In the genomic region with DNA sequence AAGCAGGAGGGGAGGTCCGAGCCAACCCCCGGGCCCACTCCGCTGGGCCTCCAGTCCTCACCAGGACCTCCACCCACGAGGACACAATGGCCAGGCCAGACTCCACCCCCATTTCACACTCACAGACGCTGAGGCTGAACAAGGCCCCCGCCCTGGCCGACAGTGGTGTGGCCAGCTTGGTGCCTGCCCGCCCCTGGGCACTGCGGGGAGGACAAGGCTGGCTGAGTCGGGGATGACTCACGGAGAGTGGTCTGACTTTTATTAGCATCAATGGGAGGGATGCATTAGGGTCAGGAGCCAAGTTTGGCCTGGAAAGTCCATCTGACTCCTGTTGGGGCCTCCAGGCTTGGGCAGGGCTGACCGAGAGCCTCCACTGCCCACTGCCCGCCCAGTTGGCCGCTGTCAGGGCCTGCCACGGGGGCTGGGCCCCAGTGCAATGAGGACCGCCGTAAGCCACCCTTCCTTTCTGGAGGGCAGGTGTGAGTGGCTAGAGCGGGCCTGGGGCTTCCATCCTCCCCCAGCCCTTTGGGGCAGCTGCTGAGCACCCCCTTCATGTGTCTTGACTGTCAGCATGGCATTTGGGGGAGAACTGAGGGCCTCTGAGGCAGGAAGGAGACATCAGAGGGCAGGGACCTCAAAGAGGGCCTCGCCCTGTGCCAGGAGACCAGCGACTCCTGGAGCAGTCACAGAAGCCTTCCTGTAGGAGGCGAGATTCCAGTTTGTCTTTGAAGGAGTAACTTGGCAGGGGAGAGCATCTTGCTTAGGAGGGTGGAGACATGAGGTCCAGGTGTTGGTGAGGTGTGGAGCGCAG, we compare ENCODE assay signal across 12 cellular contexts. TPM values are rescaled to one million over a fixed set of nuclear protein-coding genes. Genes with fewer than 3 reads are reported as not detected.
DNase-seq lines count a peak whose midpoint lies in the region; ATAC-seq, FAIRE-seq and TF ChIP-seq lines count a peak whose summit lies in the region.
"Had no signal": no experiment of that assay in that cellular context is flagged by ENCODE, and none has a peak within 500 bp of the region (broad histone marks: within the 10 kb centered on the region; RNA-seq: fewer than 3 reads in every experiment).

No MANE protein-coding gene starts in this region.

- no peaks in the 10 kb centered on the region for H4K20me1 ChIP-seq in IMR-90 (ENCODE audit: insufficient read depth, low read length)

- no peak overlapping the region for H3K4me3 Mint-ChIP-seq in chondrocyte (ENCODE audit: unreplicated experiment)
- H3K4me3 Mint-ChIP-seq: activated naive CD4-positive, alpha-beta T cell treated with anti-CD3 and anti-CD28 coated beads, Interleukin-2, amount 50 U/mL, for 24 hours; nephron progenitor cell had no signal

- DNase-seq in AG09309 (ENCODE audit: low read depth) (peak; percentile 14), IMR-90 (peak; percentile 49), chondrocyte (ENCODE audit: low spot score) (no peak), mesenchymal stem cell (peak; percentile 29), NCI-H345 treated with DMSO at 0.1 percent for 48 hours (lab: John Stamatoyannopoulos, UW; ENCODE audit: unreplicated experiment) (no peak), GOT3 (lab: John Stamatoyannopoulos, UW) (no peak), GM19240 (ENCODE audit: insufficient read length, low spot score) (no peak), urothelium cell line (ENCODE audit: low spot score) (no peak)
- DNase-seq: NCI-H748 treated with DMSO at 0.1 percent for 48 hours, nephron progenitor cell had no signal

- POLR2A ChIA-PET in IMR-90 (lab: Charles Lee; ENCODE audit: unreplicated experiment): no interaction called here

- H3K4me1 ChIP-seq in IMR-90 (ENCODE audit: control insufficient read depth, insufficient read depth, low read length): peaks cover 20% of the 10 kb centered on the region
- peaks cover 18% of the 10 kb centered on the region for H3K4me1 ChIP-seq in mesenchymal stem cell (ENCODE audit: control insufficient read depth, insufficient read depth, low read depth, low read length)

- H3K27me3 Mint-ChIP-seq in chondrocyte (ENCODE audit: low read depth): no peaks in the 10 kb centered on the region
- H3K27me3 Mint-ChIP-seq: activated naive CD4-positive, alpha-beta T cell treated with anti-CD3 and anti-CD28 coated beads, Interleukin-2, amount 50 U/mL, for 24 hours had no signal

- H4K8ac ChIP-seq in IMR-90 (ENCODE audit: low read depth in 2 of 2, low read length in 2 of 2): 0 out of 4 replicates have a peak overlapping the region, but pooled peaks have one; percentile 11 to 58
- peak overlapping the region; percentile 42 for H4K8ac ChIP-seq in mesenchymal stem cell (ENCODE audit: low read length)

- intact Hi-C loops in IMR-90 (cut with micrococcal nuclease): no loop called here

- H3K4me1 Mint-ChIP-seq in chondrocyte (ENCODE audit: low read depth): peaks cover 9% of the 10 kb centered on the region

- H2AK5ac ChIP-seq in IMR-90 (ENCODE audit: low read depth, low read length): peak overlapping the region; percentile 91
- no peak overlapping the region for H2AK5ac ChIP-seq in mesenchymal stem cell (ENCODE audit: low read length, severe bottlenecking)

- no peak overlapping the region; the same call in 1 of the 2 replicates for H3K14ac ChIP-seq in IMR-90 (replicated peaks; ENCODE audit: low read depth, low read length)
- H3K14ac ChIP-seq in mesenchymal stem cell (ENCODE audit: low read length in 2 of 2): peak overlapping the region in 1 of 2 experiments; percentile 57

- H3K36me3 ChIP-seq in IMR-90 (ENCODE audit: control insufficient read depth, insufficient read depth, low read length): no peaks in the 10 kb centered on the region
- H3K36me3 ChIP-seq in mesenchymal stem cell (ENCODE audit: control insufficient read depth in 1 of 2, insufficient read depth in 2 of 2, low read depth in 1 of 2, low read length in 2 of 2): no peaks in the 10 kb centered on the region

- H3K27ac ChIP-seq in IMR-90 (ENCODE audit: insufficient read depth, low read length) (no peak overlapping the region), mesenchymal stem cell (ENCODE audit: low read length, poor library complexity, severe bottlenecking) (no peak overlapping the region)
- H3K27ac ChIP-seq: VCaP had no signal

- H3K9ac ChIP-seq in IMR-90 (ENCODE audit: low read depth, low read length) (no peak overlapping the region), mesenchymal stem cell (ENCODE audit: low read length) (peak overlapping the region; percentile 73)

- H3K27ac Mint-ChIP-seq in chondrocyte (ENCODE audit: unreplicated experiment): no peak overlapping the region
- H3K27ac Mint-ChIP-seq: activated naive CD4-positive, alpha-beta T cell treated with anti-CD3 and anti-CD28 coated beads, Interleukin-2, amount 50 U/mL, for 24 hours; nephron progenitor cell had no signal

- peak overlapping the region; percentile 56; the same call in 1 of the 2 replicates for H2BK20ac ChIP-seq in IMR-90 (ENCODE audit: low read depth, low read length)

- H3K36me3 Mint-ChIP-seq in chondrocyte (ENCODE audit: low read depth): no peaks in the 10 kb centered on the region
- H3K36me3 Mint-ChIP-seq: activated naive CD4-positive, alpha-beta T cell treated with anti-CD3 and anti-CD28 coated beads, Interleukin-2, amount 50 U/mL, for 24 hours had no signal

- H3K4me2 ChIP-seq in IMR-90 (ENCODE audit: low read depth, low read length) (no peak overlapping the region), mesenchymal stem cell (ENCODE audit: low read length, poor library complexity, severe bottlenecking) (no peak overlapping the region)

- TF ChIP-seq CTCF in AG09309 (IDR thresholded peaks at IDR 0.05; ENCODE audit: control insufficient read depth, insufficient read depth, low read depth, low read length, missing control alignments) (no peak), IMR-90 (conservative IDR thresholded peaks at IDR 0.05; ENCODE audit: low read depth, low read length) (no peak), chondrocyte (IDR thresholded peaks at IDR 0.05) (peak; percentile 29)

- no peaks in the 10 kb centered on the region for H3K9me3 Mint-ChIP-seq in chondrocyte (ENCODE audit: low read depth)
- H3K9me3 Mint-ChIP-seq: activated naive CD4-positive, alpha-beta T cell treated with anti-CD3 and anti-CD28 coated beads, Interleukin-2, amount 50 U/mL, for 24 hours; nephron progenitor cell had no signal

- WGBS in IMR-90 (ENCODE audit: extremely low coverage in 2 of 2, insufficient read length in 1 of 2), 2 experiments: 90% methylated on average over 2 of the region's 22 CpGs; no CpG with 5 or more reads in 1 of the 2 experiments
- WGBS in mesenchymal stem cell: 71% methylated on average over 18 of the region's 22 CpGs

- TF ChIP-seq POLR2A in IMR-90 (IDR thresholded peaks at IDR 0.05; ENCODE audit: low read depth, low read length): no peak

- dilution Hi-C loops in IMR-90 (cut with HindIII; ENCODE audit: low sequenced_read_pairs, unreplicated experiment): no loop called here

- CTCF ChIA-PET in IMR-90 (lab: Yijun Ruan, JAX): no interaction called here

- FAIRE-seq in urothelium cell line (lab: Jason Lieb, UNC): no peak

- H3K4ac ChIP-seq in IMR-90 (ENCODE audit: low read depth, low read length): peak overlapping the region; percentile 62
- peak overlapping the region in 1 of 2 experiments; percentile 16 for H3K4ac ChIP-seq in mesenchymal stem cell (ENCODE audit: low read depth in 1 of 2, low read length in 2 of 2)

- TF ChIP-seq RAD21 in IMR-90 (IDR thresholded peaks at IDR 0.05; ENCODE audit: low read length): no peak

- H2BK5ac ChIP-seq in IMR-90 (ENCODE audit: low read depth, low read length, poor library complexity, severe bottlenecking) (peak overlapping the region; percentile 64), mesenchymal stem cell (ENCODE audit: low read depth, low read length, poor library complexity, severe bottlenecking) (no peak overlapping the region)

- H3K18ac ChIP-seq in IMR-90 (ENCODE audit: low read depth, low read length) (0 out of 2 replicates have a peak overlapping the region, but pooled peaks have one; percentile 16), mesenchymal stem cell (ENCODE audit: low read depth in 1 of 2, low read length in 2 of 2) (peak overlapping the region in 1 of 2 experiments; percentile 4)

- peak overlapping the region; percentile 96 for H2AK9ac ChIP-seq in IMR-90 (replicated peaks; ENCODE audit: low read depth, low read length, poor library complexity)

- H2BK15ac ChIP-seq in IMR-90 (ENCODE audit: low read depth, low read length) (0 out of 3 replicates have a peak overlapping the region, but pooled peaks have one; percentile 28), mesenchymal stem cell (ENCODE audit: low read depth, poor library complexity, severe bottlenecking) (no peak overlapping the region)

- H2BK120ac ChIP-seq in IMR-90 (ENCODE audit: low read depth, low read length) (peak overlapping the region; percentile 60; the same call in 1 of the 2 replicates), mesenchymal stem cell (ENCODE audit: low read depth, low read length) (no peak overlapping the region)

- in situ Hi-C loops in IMR-90 (cut with MboI; ENCODE audit: low sequenced_read_pairs): loop anchor here (5.0 kb wide), 1 partner anchor 105 kb away; no protein-coding TSS in a partner anchor

- H3K9me3 ChIP-seq in IMR-90 (ENCODE audit: control insufficient read depth, insufficient read depth, low read length) (no peaks in the 10 kb centered on the region; the same call in 1 of the 2 replicates), mesenchymal stem cell (ENCODE audit: control insufficient read depth, low read length) (peaks cover under 1% of the 10 kb centered on the region)

- no TSS peak for BruUV-seq in IMR-90 (replicated peaks; lab: Mats Ljungman, UMichigan)

- H3K56ac ChIP-seq in IMR-90 (ENCODE audit: extremely low read depth, insufficient read depth, low read length): no peak overlapping the region

- no peak overlapping the region for H3K4me3 ChIP-seq in AG09309 (ENCODE audit: control insufficient read depth, low read depth, low read length)
- no peak overlapping the region for H3K4me3 ChIP-seq in IMR-90 (ENCODE audit: insufficient read depth, low read depth, low read length)
- peak overlapping the region in 1 of 2 experiments; percentile 39 for H3K4me3 ChIP-seq in mesenchymal stem cell (ENCODE audit: insufficient read depth in 1 of 2, low read depth in 1 of 2, low read length in 2 of 2)

- ATAC-seq in IMR-90 (ENCODE audit: low read depth): peak; percentile 52

- H4K91ac ChIP-seq in IMR-90 (ENCODE audit: insufficient read depth, low read depth, low read length): peak overlapping the region; percentile 47; the same call in 1 of the 2 replicates
- peak overlapping the region; percentile 43 for H4K91ac ChIP-seq in mesenchymal stem cell (ENCODE audit: low read length)

- peak overlapping the region; percentile 5 to 72 for H2BK12ac ChIP-seq in mesenchymal stem cell (ENCODE audit: low read length in 2 of 2)

- H3K27me3 ChIP-seq in IMR-90 (ENCODE audit: control insufficient read depth, insufficient read depth, low read length) (peaks cover under 1% of the 10 kb centered on the region; the same call in 1 of the 2 replicates), mesenchymal stem cell (ENCODE audit: control insufficient read depth in 1 of 2, insufficient read depth in 1 of 2, low read length in 2 of 2) (no peaks in the 10 kb centered on the region)

- H3K79me1 ChIP-seq in IMR-90 (ENCODE audit: low read depth in 1 of 2, low read length in 2 of 2) (no peaks in the 10 kb centered on the region), mesenchymal stem cell (replicated peaks; ENCODE audit: low read length, poor library complexity, severe bottlenecking) (no peaks in the 10 kb centered on the region)

- H4K5ac ChIP-seq in IMR-90 (ENCODE audit: low read depth, low read length): peak overlapping the region; percentile 44; the same call in 1 of the 2 replicates

- H3K23ac ChIP-seq in IMR-90 (ENCODE audit: low read depth, low read length) (no peak overlapping the region), mesenchymal stem cell (ENCODE audit: low read length in 2 of 2) (no peak overlapping the region)

- peak overlapping the region; percentile 86 for H2AFZ ChIP-seq in IMR-90 (replicated peaks; ENCODE audit: low read length, poor library complexity)
- H2AFZ ChIP-seq in mesenchymal stem cell (ENCODE audit: low read depth, low read length): no peak overlapping the region

- H3K9me1 ChIP-seq in IMR-90 (ENCODE audit: insufficient read depth, low read length): peaks cover 6% of the 10 kb centered on the region; the same call in 1 of the 2 replicates

RNA-seq across cellular contexts. Expression of a gene that starts 10.6 kb away (rescaled TPM):
- not detected in 2 replicates for total RNA-seq in IMR-90 (2012; rRNA removed)
- 0.07 TPM in 1 of 2 replicates, not detected in the other for polyA plus RNA-seq in IMR-90 (2012; rRNA removed)
- 0.04 TPM in 1 of 2 replicates, not detected in the other for polyA plus RNA-seq in IMR-90 (2012; cell fraction: cytosol; rRNA removed)
- polyA plus RNA-seq in IMR-90 (2012; cell fraction: nucleus; rRNA removed; ENCODE audit: low replicate concordance): 0.37 and 0.79 TPM in 2 replicates
- total RNA-seq in chondrocyte: not detected in 3 replicates
- 0.15 TPM for polyA plus RNA-seq in mesenchymal stem cell (2013, experiment 1 of 2)
- polyA plus RNA-seq in mesenchymal stem cell (2013, experiment 2 of 2): 0.08 TPM

RNA-seq across cellular contexts. Expression of a gene that starts 10.7 kb away (rescaled TPM):
- not detected in 2 replicates for total RNA-seq in IMR-90 (2012; rRNA removed)
- polyA plus RNA-seq in IMR-90 (2012; rRNA removed): not detected in 2 replicates
- not detected in 2 replicates for polyA plus RNA-seq in IMR-90 (2012; cell fraction: cytosol; rRNA removed)
- polyA plus RNA-seq in IMR-90 (2012; cell fraction: nucleus; rRNA removed; ENCODE audit: low replicate concordance): 0.03 and 0.08 TPM in 2 replicates
- total RNA-seq in chondrocyte: not detected in 3 replicates
- polyA plus RNA-seq in mesenchymal stem cell (2013, experiment 1 of 2): not detected
- polyA plus RNA-seq in mesenchymal stem cell (2013, experiment 2 of 2): not detected

RNA-seq across cellular contexts. Expression of a gene that starts 42.0 kb away (rescaled TPM):
- not detected in 2 replicates for total RNA-seq in IMR-90 (2012; rRNA removed)
- polyA plus RNA-seq in IMR-90 (2012; rRNA removed): not detected in 2 replicates
- 0.02 and 0.09 TPM in 2 replicates for polyA plus RNA-seq in IMR-90 (2012; cell fraction: cytosol; rRNA removed)
- 0.03 TPM in 1 of 2 replicates, not detected in the other for polyA plus RNA-seq in IMR-90 (2012; cell fraction: nucleus; rRNA removed; ENCODE audit: low replicate concordance)
- total RNA-seq in chondrocyte: not detected in 3 replicates
- polyA plus RNA-seq in mesenchymal stem cell (2013, experiment 1 of 2): not detected
- polyA plus RNA-seq in mesenchymal stem cell (2013, experiment 2 of 2): not detected

Comparison
In these comparisons a context has a peak if more than half of its experiments do, and no peak if none do; other contexts are left out.
1. DNase-seq: peak in AG09309 (single experiment), IMR-90 (single experiment) and mesenchymal stem cell (single experiment); none in chondrocyte (single experiment), NCI-H345 treated with DMSO at 0.1 percent for 48 hours (single experiment), GOT3 (single experiment), GM19240 (single experiment) and urothelium cell line (single experiment).